ENCODE assay signal across 17 cellular contexts in genomic region chr2:29075894-29076700, GRCh38. TPM values are rescaled to one million over a fixed set of nuclear protein-coding genes. Genes with fewer than 3 reads are reported as not detected.
A peak's percentile ranks its signal among the peaks of the same experiment; 100 is the strongest.
DNase-seq lines count a peak whose midpoint lies in the region; ATAC-seq and TF ChIP-seq lines count a peak whose summit lies in the region.
"Had no signal": no experiment of that assay in that cellular context is flagged by ENCODE, and none has a peak within 500 bp of the region (broad histone marks: within the 10 kb centered on the region; RNA-seq: fewer than 3 reads in every experiment).

No MANE protein-coding gene starts in this region.

- H3K27ac Mint-ChIP-seq in GM23338 (no peak overlapping the region), brain (peak overlapping the region; percentile 69 to 89 (median 84))

- H3K4me1 Mint-ChIP-seq in GM23338 (peaks cover 3% of the 10 kb centered on the region; the same call in 1 of the 3 replicates), brain (peaks cover 54% of the 10 kb centered on the region)

- no peaks in the 10 kb centered on the region for H3K79me2 ChIP-seq in GM23338 (replicated peaks; ENCODE audit: insufficient read depth)
- H3K79me2 ChIP-seq: hepatocyte had no signal

- peaks cover 4% of the 10 kb centered on the region for H3K9me3 ChIP-seq in skeletal muscle satellite cell (replicated peaks; ENCODE audit: low read length)

- H3K4me3 ChIP-seq in GM23338 = no peak overlapping the region
- H3K4me3 ChIP-seq in skeletal muscle satellite cell (ENCODE audit: low read length) = no peak overlapping the region
- H3K4me3 ChIP-seq: hepatocyte, MG63, psoas muscle had no signal

- H3K27me3 ChIP-seq in GM23338 (ENCODE audit: insufficient read depth) (no peaks in the 10 kb centered on the region), skeletal muscle satellite cell (ENCODE audit: control insufficient read depth, insufficient read depth, low read length) (peaks cover 13% of the 10 kb centered on the region)
- H3K27me3 ChIP-seq: hepatocyte, MG63 had no signal

- H3K4me1 ChIP-seq in GM23338 (ENCODE audit: insufficient read depth) = no peaks in the 10 kb centered on the region
- H3K4me1 ChIP-seq in skeletal muscle satellite cell (ENCODE audit: control insufficient read depth, insufficient read depth, low read length) = no peaks in the 10 kb centered on the region
- H3K4me1 ChIP-seq: Caco-2, psoas muscle had no signal

- H3K9me2 ChIP-seq in GM23338 (ENCODE audit: insufficient read depth) = no peaks in the 10 kb centered on the region

- DNase-seq in GM23338 (ENCODE audit: low spot score) (no peak), head of caudate nucleus (peak; percentile 61 to 93 (median 82)), OCI-M2 (lab: John Stamatoyannopoulos, UW; ENCODE audit: unreplicated experiment) (no peak), GDM1 (lab: John Stamatoyannopoulos, UW) (no peak), iPS-NIHi7 (ENCODE audit: extremely low spot score) (no peak)
- no peak for DNase-seq in central memory CD4-positive, alpha-beta T cell
- DNase-seq: activated naive CD4-positive, alpha-beta T cell treated with anti-CD3 and anti-CD28 coated beads, Interleukin-2, amount 50 U/mL, for 16 hours; Caco-2; effector CD8-positive, alpha-beta T cell; mesendoderm; MG63; NCI-H510A; psoas muscle had no signal

- ATAC-seq in GM23338 = peak; percentile 41
- ATAC-seq: psoas muscle had no signal

- no peak overlapping the region for H3K27ac ChIP-seq in GM23338 (ENCODE audit: low read depth)
- H3K27ac ChIP-seq: hepatocyte, psoas muscle had no signal

- no peaks in the 10 kb centered on the region for H3F3A ChIP-seq in GM23338 (replicated peaks; ENCODE audit: low read depth)

- H3K9ac ChIP-seq in skeletal muscle satellite cell (ENCODE audit: low read depth, low read length) = no peak overlapping the region

- H3K4me3 Mint-ChIP-seq in GM23338 (no peak overlapping the region), brain (peak overlapping the region; percentile 49 to 66 (median 56))

- no peak for TF ChIP-seq CTCF in GM23338 (conservative IDR thresholded peaks at IDR 0.05; ENCODE audit: low read depth in 2 of 2)
- TF ChIP-seq CTCF in brain (conservative IDR thresholded peaks at IDR 0.05) = no peak

- H3K36me3 Mint-ChIP-seq in GM23338 (ENCODE audit: low read depth) (peaks cover 4% of the 10 kb centered on the region; the same call in 2 of the 3 replicates), brain (no peaks in the 10 kb centered on the region)

- H2AFZ ChIP-seq in GM23338 = no peak overlapping the region; the same call in 1 of the 2 replicates
- H2AFZ ChIP-seq: hepatocyte had no signal

- H4K20me1 ChIP-seq in GM23338 (replicated peaks; ENCODE audit: insufficient read depth) = no peaks in the 10 kb centered on the region

- no peaks in the 10 kb centered on the region for H3K36me3 ChIP-seq in GM23338 (ENCODE audit: insufficient read depth)
- H3K36me3 ChIP-seq in skeletal muscle satellite cell (ENCODE audit: insufficient read depth, low read length) = no peaks in the 10 kb centered on the region
- H3K36me3 ChIP-seq: MG63 had no signal

- H3K4me2 ChIP-seq in GM23338 = no peak overlapping the region
- H3K4me2 ChIP-seq in skeletal muscle satellite cell (ENCODE audit: low read length) = peak overlapping the region; percentile 53
- H3K4me2 ChIP-seq: hepatocyte had no signal

- H3K27me3 Mint-ChIP-seq in GM23338 (ENCODE audit: insufficient read depth, low read depth, poor library complexity) (peaks cover 3% of the 10 kb centered on the region), brain (peaks cover 3% of the 10 kb centered on the region)

- H3K9me3 Mint-ChIP-seq in GM23338 (peaks cover 22% of the 10 kb centered on the region), brain (peaks cover 3 to 26% (median 11%) of the 10 kb centered on the region in 5 experiments)

- intact Hi-C loops in head of caudate nucleus (cut with DNase I) = loop anchor here (5.0 kb wide), 1 partner anchor 41 kb away; the partner anchor contains the start of gene CLIP4

TF ChIP-seq in GM23338, 12 proteins besides CTCF, POLR2A, EP300 and RAD21 (continues in another document):
- TF ChIP-seq POLR2AphosphoS5 (IDR thresholded peaks at IDR 0.05; ENCODE audit: low read depth) (no peak), STAT1 (IDR thresholded peaks at IDR 0.05; ENCODE audit: unreplicated experiment) (no peak), NANOG (IDR thresholded peaks at IDR 0.05; ENCODE audit: borderline replicate concordance) (no peak), REST (IDR thresholded peaks at IDR 0.05; ENCODE audit: unreplicated experiment) (no peak), ZNF114 (CRISPR knock-in tag; IDR thresholded peaks at IDR 0.05) (no peak)

RNA-seq across cellular contexts. Expression of gene PCARE, which starts 1.8 kb away (rescaled TPM):
- total RNA-seq in GM23338 (2014; rRNA removed; shearing (Covaris generic)) = not detected in 2 replicates
- polyA plus RNA-seq in GM23338 (2016; fragmentation: Nextera tagmentation; extraction: Ambion mirVana) = not detected in 2 replicates
- not detected for polyA plus RNA-seq in brain (ENCODE audit: insufficient read depth, low read depth, low replicate concordance)
- not detected in 2 replicates for total RNA-seq in skeletal muscle satellite cell (2012; rRNA removed)
- total RNA-seq: activated CD8-positive, alpha-beta memory T cell treated with anti-CD3 and anti-CD28 coated beads for 36 hours; Caco-2 had no signal
- polyA plus RNA-seq: hepatocyte had no signal

RNA-seq across cellular contexts. Expression of gene CLIP4, which starts 39.1 kb away (rescaled TPM):
- total RNA-seq in GM23338 (2014; rRNA removed; shearing (Covaris generic)) = 0.14 TPM in 1 of 2 replicates, not detected in the other
- polyA plus RNA-seq in GM23338 (2016; fragmentation: Nextera tagmentation; extraction: Ambion mirVana) (0.06 TPM in 1 of 2 replicates, not detected in the other), brain (ENCODE audit: insufficient read depth, low read depth, low replicate concordance) (5.4 TPM)
- total RNA-seq in skeletal muscle satellite cell (2012; rRNA removed) = 22.9 and 38.5 TPM in 2 replicates

Comparison
In these comparisons a context has a peak if more than half of its experiments do, and no peak if none do; other contexts are left out.
1. DNase-seq: peak in head of caudate nucleus (42 of 42); none in GM23338 (single experiment), OCI-M2 (single experiment), GDM1 (single experiment), iPS-NIHi7 (single experiment) and central memory CD4-positive, alpha-beta T cell (single experiment).